In genomic region chr19:6479836-6480398, GRCh38 we compare ENCODE assay signal across 14 cellular contexts. TPM values are rescaled to one million over a fixed set of nuclear protein-coding genes. Genes with fewer than 3 reads are reported as not detected.
DNase-seq lines count a peak whose midpoint lies in the region; ATAC-seq and TF ChIP-seq lines count a peak whose summit lies in the region.
"Had no signal": no experiment of that assay in that cellular context is flagged by ENCODE, and none has a peak within 500 bp of the region (broad histone marks: within the 10 kb centered on the region; RNA-seq: fewer than 3 reads in every experiment).

No MANE protein-coding gene starts in this region.

- peaks cover 26 to 27% of the 10 kb centered on the region in 2 donors for H3K4me1 ChIP-seq in naive thymus-derived CD4-positive, alpha-beta T cell (ENCODE audit: control insufficient read depth in 2 of 2, insufficient read depth in 2 of 2, low read length in 2 of 2)

- peak overlapping the region; percentile 96 for H3K27ac Mint-ChIP-seq in activated CD4-positive, alpha-beta T cell treated with anti-CD3 and anti-CD28 coated beads, Interleukin-2, amount 10 ng/mL, durations not matched to agents 24 days and 14 days
- H3K27ac Mint-ChIP-seq in T-helper 17 cell: peak overlapping the region; percentile 98
- peak overlapping the region; percentile 93 to 99 (median 96) for H3K27ac Mint-ChIP-seq in naive thymus-derived CD4-positive, alpha-beta T cell
- no peak overlapping the region for H3K27ac Mint-ChIP-seq in MCF 10A (ENCODE audit: low read depth, unreplicated experiment)
- H3K27ac Mint-ChIP-seq: progenitor cell of endocrine pancreas had no signal

- BruUV-seq in MCF 10A (replicated peaks; lab: Mats Ljungman, UMichigan): no TSS peak

- POLR2A ChIA-PET in naive thymus-derived CD4-positive, alpha-beta T cell (lab: Charles Lee): interaction anchor here (0.7 kb wide), 1 partner anchor 26 kb away, joined by 3 read pairs; no protein-coding TSS in a partner anchor
- POLR2A ChIA-PET in MCF 10A (lab: Yijun Ruan, JAX): no interaction called here

- no peak for TF ChIP-seq CTCF in MCF 10A (IDR thresholded peaks at IDR 0.05; ENCODE audit: unreplicated experiment)

- DNase-seq in activated CD4-positive, alpha-beta T cell treated with anti-CD3 and anti-CD28 coated beads, Interleukin-2, amount 10 ng/mL, durations not matched to agents 24 days and 14 days: no peak
- no peak for DNase-seq in activated CD4-positive, alpha-beta T cell treated with anti-CD3 and anti-CD28 coated beads for 48 hours
- DNase-seq in T-helper 17 cell (no peak), NCI-H146 treated with DMSO at 0.1 percent for 48 hours (lab: John Stamatoyannopoulos, UW; ENCODE audit: unreplicated experiment) (no peak), MCF 10A (ENCODE audit: unreplicated experiment) (no peak)
- no peak for DNase-seq in naive thymus-derived CD4-positive, alpha-beta T cell
- DNase-seq: kidney, NCI-H146, PC-9 had no signal

- peaks cover 12% of the 10 kb centered on the region for H3K36me3 Mint-ChIP-seq in activated CD4-positive, alpha-beta T cell treated with anti-CD3 and anti-CD28 coated beads, Interleukin-2, amount 10 ng/mL, durations not matched to agents 24 days and 14 days (ENCODE audit: low read depth)
- H3K36me3 Mint-ChIP-seq in T-helper 17 cell (ENCODE audit: low read depth) (peaks cover 3% of the 10 kb centered on the region), MCF 10A (ENCODE audit: insufficient read depth, unreplicated experiment) (peaks cover 5% of the 10 kb centered on the region)
- peaks cover 0 to 15% (median 0%) of the 10 kb centered on the region in 5 donors for H3K36me3 Mint-ChIP-seq in naive thymus-derived CD4-positive, alpha-beta T cell

- peaks cover 15 to 41% (median 18%) of the 10 kb centered on the region in 3 experiments for H3K36me3 ChIP-seq in naive thymus-derived CD4-positive, alpha-beta T cell (ENCODE audit: control insufficient read depth in 2 of 3, insufficient read depth in 3 of 3, low read length in 3 of 3)
- H3K36me3 ChIP-seq: tibial nerve had no signal

- intact Hi-C loops in activated CD4-positive, alpha-beta T cell treated with anti-CD3 and anti-CD28 coated beads, Interleukin-2, amount 10 ng/mL, durations not matched to agents 24 days and 14 days (cut with micrococcal nuclease): loop anchor here (2.0 to 5.0 kb wide), 2 partner anchors 23 to 37 kb away; partner anchors contain the start of gene TUBB4A
- intact Hi-C loops in naive thymus-derived CD4-positive, alpha-beta T cell (cut with micrococcal nuclease): loop anchor here in 1 of 2 donors (10.0 kb wide), 1 partner anchor 55 kb away; the partner anchor contains the start of gene KHSRP
- intact Hi-C loops in MCF 10A (cut with micrococcal nuclease): no loop called here

- CTCF ChIA-PET in naive thymus-derived CD4-positive, alpha-beta T cell (lab: Charles Lee): no interaction called here
- CTCF ChIA-PET in MCF 10A (lab: Yijun Ruan, JAX): no interaction called here

- no peaks in the 10 kb centered on the region for H3K9me3 ChIP-seq in T-helper 17 cell (ENCODE audit: control insufficient read depth, low read length, poor library complexity, severe bottlenecking)
- no peaks in the 10 kb centered on the region for H3K9me3 ChIP-seq in naive thymus-derived CD4-positive, alpha-beta T cell (ENCODE audit: control insufficient read depth in 2 of 3, low read length in 3 of 3)
- H3K9me3 ChIP-seq: tibial nerve had no signal

- H3K4me3 ChIP-seq in naive thymus-derived CD4-positive, alpha-beta T cell (ENCODE audit: low read length): no peak overlapping the region
- H3K4me3 ChIP-seq: PC-9, tibial nerve had no signal

- no peaks in the 10 kb centered on the region for H3K27me3 ChIP-seq in naive thymus-derived CD4-positive, alpha-beta T cell (ENCODE audit: control insufficient read depth in 2 of 2, insufficient read depth in 2 of 2, low read length in 2 of 2)

- ATAC-seq in T-helper 17 cell: no peak
- no peak for ATAC-seq in naive thymus-derived CD4-positive, alpha-beta T cell

- H3K27ac ChIP-seq in naive thymus-derived CD4-positive, alpha-beta T cell (ENCODE audit: low read depth, low read length): peak overlapping the region; percentile 94
- H3K27ac ChIP-seq: PC-9, tibial nerve had no signal

- no peaks in the 10 kb centered on the region for H3K9me3 Mint-ChIP-seq in activated CD4-positive, alpha-beta T cell treated with anti-CD3 and anti-CD28 coated beads, Interleukin-2, amount 10 ng/mL, durations not matched to agents 24 days and 14 days
- no peaks in the 10 kb centered on the region for H3K9me3 Mint-ChIP-seq in naive thymus-derived CD4-positive, alpha-beta T cell
- H3K9me3 Mint-ChIP-seq in MCF 10A (ENCODE audit: unreplicated experiment): no peaks in the 10 kb centered on the region

- peak overlapping the region; percentile 99 for H3K4me3 Mint-ChIP-seq in activated CD4-positive, alpha-beta T cell treated with anti-CD3 and anti-CD28 coated beads, Interleukin-2, amount 10 ng/mL, durations not matched to agents 24 days and 14 days
- H3K4me3 Mint-ChIP-seq in T-helper 17 cell (peak overlapping the region; percentile 99), MCF 10A (ENCODE audit: unreplicated experiment) (no peak overlapping the region)
- H3K4me3 Mint-ChIP-seq in naive thymus-derived CD4-positive, alpha-beta T cell: peak overlapping the region; percentile 88 to 100 (median 96)

- H3K27me3 Mint-ChIP-seq in activated CD4-positive, alpha-beta T cell treated with anti-CD3 and anti-CD28 coated beads, Interleukin-2, amount 10 ng/mL, durations not matched to agents 24 days and 14 days: no peaks in the 10 kb centered on the region
- H3K27me3 Mint-ChIP-seq in T-helper 17 cell (no peaks in the 10 kb centered on the region), MCF 10A (ENCODE audit: insufficient read depth, unreplicated experiment) (no peaks in the 10 kb centered on the region)
- no peaks in the 10 kb centered on the region for H3K27me3 Mint-ChIP-seq in naive thymus-derived CD4-positive, alpha-beta T cell

- H3K4me1 Mint-ChIP-seq in activated CD4-positive, alpha-beta T cell treated with anti-CD3 and anti-CD28 coated beads, Interleukin-2, amount 10 ng/mL, durations not matched to agents 24 days and 14 days: peaks cover 23% of the 10 kb centered on the region
- H3K4me1 Mint-ChIP-seq in T-helper 17 cell (peaks cover 31% of the 10 kb centered on the region), MCF 10A (ENCODE audit: insufficient read depth, unreplicated experiment) (peaks cover 14% of the 10 kb centered on the region)
- H3K4me1 Mint-ChIP-seq in naive thymus-derived CD4-positive, alpha-beta T cell: peaks cover 30 to 50% (median 40%) of the 10 kb centered on the region in 7 donors

RNA-seq across cellular contexts. Expression of gene DENND1C, which starts 1.7 kb away (rescaled TPM):
- total RNA-seq in activated CD4-positive, alpha-beta T cell treated with anti-CD3 and anti-CD28 coated beads, Interleukin-2, amount 10 ng/mL, durations not matched to agents 24 days and 14 days: 63.7 and 67.6 TPM in 2 replicates
- total RNA-seq in T-helper 17 cell (100 to 1,000 TPM; 104 to 105 TPM), MCF 10A (2022) (not detected in 2 replicates)
- 100 to 1,000 TPM; 106 to 142 (median 118) TPM for total RNA-seq in naive thymus-derived CD4-positive, alpha-beta T cell
- 100 to 1,000 TPM in 1 of 2 donors, 10 to 100 TPM in 1; 57.3 to 142 TPM for polyA plus RNA-seq in naive thymus-derived CD4-positive, alpha-beta T cell
- total RNA-seq: chondrocyte, glomerular endothelial cell, PC-9 had no signal

RNA-seq across cellular contexts. Expression of gene CRB3, which starts 15.8 kb away (rescaled TPM):
- 0.26 and 0.33 TPM in 2 replicates for total RNA-seq in activated CD4-positive, alpha-beta T cell treated with anti-CD3 and anti-CD28 coated beads, Interleukin-2, amount 10 ng/mL, durations not matched to agents 24 days and 14 days
- 1 to 10 TPM; 1.4 to 1.5 TPM for total RNA-seq in T-helper 17 cell
- 1 to 10 TPM in 4 of 5 experiments, under 1 TPM in 1; 0.44 to 8.6 (median 5.7) TPM for total RNA-seq in naive thymus-derived CD4-positive, alpha-beta T cell
- 10 to 100 TPM in 1 of 2 donors, 1 to 10 TPM in 1; 6.5 to 10.1 TPM for polyA plus RNA-seq in naive thymus-derived CD4-positive, alpha-beta T cell
- 13.6 and 15.6 TPM in 2 replicates for total RNA-seq in MCF 10A (2022)
- total RNA-seq: glomerular endothelial cell, tibial nerve had no signal

RNA-seq across cellular contexts. Expression of gene SLC25A23, which starts 20.3 kb away (rescaled TPM):
- total RNA-seq in activated CD4-positive, alpha-beta T cell treated with anti-CD3 and anti-CD28 coated beads, Interleukin-2, amount 10 ng/mL, durations not matched to agents 24 days and 14 days: 21.0 and 22.0 TPM in 2 replicates
- total RNA-seq in T-helper 17 cell (10 to 100 TPM in 1 of 2 donors, 1 to 10 TPM in 1; 9.6 to 11.3 TPM), MCF 10A (2022) (14.5 and 21.3 TPM in 2 replicates)
- total RNA-seq in naive thymus-derived CD4-positive, alpha-beta T cell: 10 to 100 TPM in 4 of 5 experiments, 1 to 10 TPM in 1; 9.0 to 31.3 (median 22.0) TPM
- polyA plus RNA-seq in naive thymus-derived CD4-positive, alpha-beta T cell: 10 to 100 TPM; 18.8 to 35.0 TPM

RNA-seq across cellular contexts. Expression of gene TUBB4A, which starts 22.2 kb away (rescaled TPM):
- 2.8 and 3.3 TPM in 2 replicates for total RNA-seq in activated CD4-positive, alpha-beta T cell treated with anti-CD3 and anti-CD28 coated beads, Interleukin-2, amount 10 ng/mL, durations not matched to agents 24 days and 14 days
- 1 to 10 TPM; 1.5 to 1.6 TPM for total RNA-seq in T-helper 17 cell
- 1 to 10 TPM; 1.5 to 7.6 (median 2.6) TPM for total RNA-seq in naive thymus-derived CD4-positive, alpha-beta T cell
- 1 to 10 TPM; 1.5 to 4.5 TPM for polyA plus RNA-seq in naive thymus-derived CD4-positive, alpha-beta T cell
- total RNA-seq in MCF 10A (2022): not detected in 2 replicates
- total RNA-seq: glomerular endothelial cell, PC-9 had no signal

RNA-seq across cellular contexts. Expression of gene SLC25A41, which starts 46.4 kb away (rescaled TPM):
- 0.19 and 0.24 TPM in 2 replicates for total RNA-seq in activated CD4-positive, alpha-beta T cell treated with anti-CD3 and anti-CD28 coated beads, Interleukin-2, amount 10 ng/mL, durations not matched to agents 24 days and 14 days
- not detected for total RNA-seq in T-helper 17 cell
- total RNA-seq in naive thymus-derived CD4-positive, alpha-beta T cell: under 1 TPM in 1 of 5 experiments, not detected in 4; 0.32 TPM
- polyA plus RNA-seq in naive thymus-derived CD4-positive, alpha-beta T cell: not detected
- total RNA-seq in MCF 10A (2022): not detected in 2 replicates
- total RNA-seq: NCI-H460, PC-9 had no signal

Comparison
In these comparisons a context has a peak if more than half of its experiments do, and no peak if none do; other contexts are left out.
1. RNA of gene DENND1C, which starts 1.7 kb away (total RNA-seq): 106 to 142 TPM in naive thymus-derived CD4-positive, alpha-beta T cell, 104 to 105 TPM in T-helper 17 cell and 63.7 to 67.6 TPM in activated CD4-positive, alpha-beta T cell treated with anti-CD3 and anti-CD28 coated beads, Interleukin-2, amount 10 ng/mL, durations not matched to agents 24 days and 14 days; not detected in MCF 10A; every median in the first group is over 10 times any median in the second.